ENCODE assay signal across 17 cellular contexts in genomic region chr10:74928742-74929191, GRCh38.
DNase-seq lines count a peak whose midpoint lies in the region; ATAC-seq and TF ChIP-seq lines count a peak whose summit lies in the region.
"Had no signal": no experiment of that assay in that cellular context is flagged by ENCODE, and none has a peak within 500 bp of the region (broad histone marks: within the 10 kb centered on the region; RNA-seq: fewer than 3 reads in every experiment).

No MANE protein-coding gene starts in this region.

- TF ChIP-seq CTCF in AG04450 (IDR thresholded peaks at IDR 0.05; ENCODE audit: low read depth, low read length), result no peak
- TF ChIP-seq CTCF in SK-N-SH (IDR thresholded peaks at IDR 0.05), result no peak
- TF ChIP-seq CTCF in fibroblast of mammary gland (conservative IDR thresholded peaks at IDR 0.05; ENCODE audit: control insufficient read depth, insufficient read depth, low read depth, low read length), result no peak
- no peak for TF ChIP-seq CTCF in sigmoid colon (IDR thresholded peaks at IDR 0.05)

- H3K4me2 ChIP-seq in SK-N-SH, result peak overlapping the region; percentile 54; the same call in 1 of the 2 replicates

- H3K36me3 ChIP-seq in SK-N-SH (replicated peaks in 1 of 2; ENCODE audit: control insufficient read depth in 1 of 2, insufficient read depth in 2 of 2, low read length in 1 of 2) (no peaks in the 10 kb centered on the region), sigmoid colon (no peaks in the 10 kb centered on the region)

- no peak overlapping the region for H2AFZ ChIP-seq in SK-N-SH (ENCODE audit: low read depth)

- no peak overlapping the region for H3K9ac ChIP-seq in SK-N-SH

- H3K9me2 ChIP-seq in SK-N-SH, result no peaks in the 10 kb centered on the region

- no peaks in the 10 kb centered on the region for H3K9me3 ChIP-seq in AG04450 (ENCODE audit: control insufficient read depth, insufficient read depth, low read length)
- no peaks in the 10 kb centered on the region for H3K9me3 ChIP-seq in SK-N-SH
- no peaks in the 10 kb centered on the region for H3K9me3 ChIP-seq in sigmoid colon

- H3K27ac ChIP-seq in AG04450 (ENCODE audit: low read depth, low read length), result peak overlapping the region; percentile 59
- peak overlapping the region; percentile 65 to 80 for H3K27ac ChIP-seq in SK-N-SH (ENCODE audit: low read depth in 2 of 2, low read length in 1 of 2)
- peak overlapping the region; percentile 70 to 89 (median 82) for H3K27ac ChIP-seq in sigmoid colon

- H3K4me3 ChIP-seq in AG04450 (ENCODE audit: low read depth, low read length) (peak overlapping the region; percentile 11; the same call in 1 of the 2 replicates), SK-N-SH (ENCODE audit: low read depth in 2 of 2, low read length in 1 of 2) (no peak overlapping the region; a peak in 1 of 4 replicates), fibroblast of mammary gland (ENCODE audit: control insufficient read depth, low read depth, low read length) (no peak overlapping the region), sigmoid colon (peak overlapping the region in 2 of 4 donors; percentile 1 to 6)
- H3K4me3 ChIP-seq: GM12878 had no signal

- H3K4me1 ChIP-seq in SK-N-SH (ENCODE audit: control insufficient read depth in 1 of 2, insufficient read depth in 2 of 2, low read depth in 1 of 2, low read length in 1 of 2), result peaks cover 29 to 46% of the 10 kb centered on the region in 2 experiments
- H3K4me1 ChIP-seq in sigmoid colon, result peaks cover 0 to 94% (median 76%) of the 10 kb centered on the region in 4 donors

- peaks cover 39% of the 10 kb centered on the region for H3F3A ChIP-seq in SK-N-SH (replicated peaks; ENCODE audit: insufficient read depth)

- ATAC-seq in GM21390 (IDR thresholded peaks at IDR 0.05; ENCODE audit: unreplicated experiment), result no peak
- ATAC-seq in GM19397 (IDR thresholded peaks at IDR 0.05; ENCODE audit: unreplicated experiment), result no peak
- ATAC-seq: GM12878; natural killer cell treated with Interleukin-12 subunit alpha and Interleukin-12 subunit beta and Interleukin-15 and Interleukin-18, amount 100 ng/mL, for 72 hours; T-helper 17 cell had no signal

- DNase-seq in AG04450 (ENCODE audit: low read depth, low spot score), result no peak
- DNase-seq in SK-N-SH, result no peak
- peak; percentile 49 for DNase-seq in fibroblast of mammary gland (ENCODE audit: low read depth)
- DNase-seq in sigmoid colon, result no peak
- DNase-seq in HPDE6-E6E7 (ENCODE audit: extremely low spot score), result no peak
- no peak for DNase-seq in dermis blood vessel endothelial cell
- DNase-seq: activated CD4-positive, alpha-beta T cell treated with anti-CD3 and anti-CD28 coated beads, Interleukin-2, amount 10 ng/mL, durations not matched to agents 24 days and 14 days; activated T-cell treated with anti-CD3 and anti-CD28 coated beads, Interleukin-2, amount 50 U/mL, for 48 hours; AML-193; DMS53; NCI-H1694; NCI-H526 treated with DMSO at 0.1 percent for 48 hours; T-helper 17 cell had no signal

- POLR2A ChIA-PET in AG04450 (lab: Yijun Ruan, JAX), result interaction anchor here (0.6 to 1.5 kb wide), 4 partner anchors 23 to 103 kb away, joined by 3 to 4 read pairs (median 3); partner anchors contain the start of gene KAT6B
- POLR2A ChIA-PET in SK-N-SH (lab: Yijun Ruan, JAX), result no interaction called here

- TF ChIP-seq RAD21 in SK-N-SH (IDR thresholded peaks at IDR 0.05; ENCODE audit: low read length), result no peak

- CTCF ChIA-PET in AG04450 (lab: Charles Lee), result no interaction called here
- CTCF ChIA-PET in SK-N-SH (lab: Yijun Ruan, JAX), result interaction anchor here (0.8 to 0.9 kb wide), 2 partner anchors 39 to 183 kb away, joined by 3 read pairs; partner anchors contain the start of gene SAMD8

- no peak for TF ChIP-seq POLR2A in sigmoid colon (IDR thresholded peaks at IDR 0.05)

- WGBS in SK-N-SH (ENCODE audit: low lambda C conversion rate), result 91% methylated on average over 2 of the region's 2 CpGs
- 84 to 86% methylated on average over 2 of the region's 2 CpGs for WGBS in sigmoid colon, 2 donors

- H3K27me3 ChIP-seq in AG04450 (ENCODE audit: control insufficient read depth, insufficient read depth, low read length) (no peaks in the 10 kb centered on the region), SK-N-SH (ENCODE audit: insufficient read depth) (no peaks in the 10 kb centered on the region), sigmoid colon (no peaks in the 10 kb centered on the region)

- H4K20me1 ChIP-seq in SK-N-SH (ENCODE audit: insufficient read depth), result peaks cover 12% of the 10 kb centered on the region; the same call in 1 of the 2 replicates

- H3K79me2 ChIP-seq in SK-N-SH (ENCODE audit: insufficient read depth), result peaks cover 88% of the 10 kb centered on the region

- intact Hi-C loops in sigmoid colon (cut with DNase I), result no loop called here

- TF ChIP-seq EP300 in SK-N-SH (IDR thresholded peaks at IDR 0.05; ENCODE audit: borderline replicate concordance in 1 of 2, low read depth in 1 of 2, low read length in 1 of 2) (no peak), sigmoid colon (IDR thresholded peaks at IDR 0.05) (no peak)

TF ChIP-seq in SK-N-SH, 30 proteins besides CTCF, POLR2A, EP300 and RAD21:
- TF ChIP-seq FOSL2 (IDR thresholded peaks at IDR 0.05; ENCODE audit: borderline replicate concordance, low read depth) (no peak), PBX3 (IDR thresholded peaks at IDR 0.05) (peak; percentile 62; the same call in 1 of the 2 replicates), TCF12 (IDR thresholded peaks at IDR 0.05) (peak; percentile 69), NFIC (IDR thresholded peaks at IDR 0.05; ENCODE audit: borderline replicate concordance) (0 out of 2 replicates have a peak, but pooled peaks have one; percentile 16)
